Comparison of ENCODE assay signal across 8 cellular contexts in the genomic region with DNA sequence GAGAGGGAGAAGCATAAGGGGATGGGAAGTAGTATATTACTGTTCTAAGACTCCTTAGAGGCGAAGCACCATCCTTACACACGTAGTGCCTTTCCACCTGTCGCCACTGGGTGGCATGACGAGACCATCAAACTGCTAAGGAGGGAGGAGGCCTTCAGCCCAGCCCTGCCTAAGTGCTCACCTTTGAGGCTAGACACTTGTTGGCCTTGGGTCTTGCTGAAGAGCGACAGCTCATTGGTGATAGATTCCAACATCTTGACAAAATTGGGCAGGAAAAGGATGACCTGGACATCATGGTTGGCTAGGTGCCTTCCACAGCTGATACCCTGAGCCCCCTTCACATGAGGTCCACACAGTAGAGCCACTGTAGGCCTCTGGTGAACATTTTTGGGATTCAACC. TPM values are rescaled to one million over a fixed set of nuclear protein-coding genes. Genes with fewer than 3 reads are reported as not detected.
DNase-seq lines count a peak whose midpoint lies in the region; ATAC-seq and TF ChIP-seq lines count a peak whose summit lies in the region.

No MANE protein-coding gene starts in this region.

- peak; percentile 98 for TF ChIP-seq CTCF in choroid plexus epithelial cell (conservative IDR thresholded peaks at IDR 0.05; ENCODE audit: low read depth, low read length)

- H3K4me3 ChIP-seq in choroid plexus epithelial cell (ENCODE audit: low read depth, low read length) = no peak overlapping the region

- H3K27ac Mint-ChIP-seq in activated CD4-positive, alpha-beta T cell treated with anti-CD3 and anti-CD28 coated beads, Interleukin-2, amount 10 ng/mL, durations not matched to agents 24 days and 14 days = no peak overlapping the region

- ATAC-seq in GM18520 (IDR thresholded peaks at IDR 0.05; ENCODE audit: unreplicated experiment) = peak; percentile 43
- ATAC-seq in GM19467 (IDR thresholded peaks at IDR 0.05; ENCODE audit: unreplicated experiment) = no peak

- H3K4me1 Mint-ChIP-seq in activated CD4-positive, alpha-beta T cell treated with anti-CD3 and anti-CD28 coated beads, Interleukin-2, amount 10 ng/mL, durations not matched to agents 24 days and 14 days = no peaks in the 10 kb centered on the region

- intact Hi-C loops in activated CD4-positive, alpha-beta T cell treated with anti-CD3 and anti-CD28 coated beads, Interleukin-2, amount 10 ng/mL, durations not matched to agents 24 days and 14 days (cut with micrococcal nuclease) = loop anchor here (1.0 to 5.0 kb wide), 3 partner anchors 62 to 317 kb away; partner anchors contain the start of gene EDC3

- no peak overlapping the region for H3K4me3 Mint-ChIP-seq in activated CD4-positive, alpha-beta T cell treated with anti-CD3 and anti-CD28 coated beads, Interleukin-2, amount 10 ng/mL, durations not matched to agents 24 days and 14 days

- peaks cover 48% of the 10 kb centered on the region for H3K36me3 Mint-ChIP-seq in activated CD4-positive, alpha-beta T cell treated with anti-CD3 and anti-CD28 coated beads, Interleukin-2, amount 10 ng/mL, durations not matched to agents 24 days and 14 days (ENCODE audit: low read depth)

- H3K9me3 Mint-ChIP-seq in activated CD4-positive, alpha-beta T cell treated with anti-CD3 and anti-CD28 coated beads, Interleukin-2, amount 10 ng/mL, durations not matched to agents 24 days and 14 days = no peaks in the 10 kb centered on the region

- no peaks in the 10 kb centered on the region for H3K27me3 Mint-ChIP-seq in activated CD4-positive, alpha-beta T cell treated with anti-CD3 and anti-CD28 coated beads, Interleukin-2, amount 10 ng/mL, durations not matched to agents 24 days and 14 days

- DNase-seq in AG08396 (ENCODE audit: low spot score) (peak; percentile 72), NCI-H226 (peak; percentile 47), choroid plexus epithelial cell (ENCODE audit: low read depth) (peak; percentile 80), lung microvascular endothelial cell (ENCODE audit: low read depth in 2 of 2) (peak; percentile 77)
- DNase-seq in activated CD4-positive, alpha-beta T cell treated with anti-CD3 and anti-CD28 coated beads, Interleukin-2, amount 10 ng/mL, durations not matched to agents 24 days and 14 days = peak; percentile 93
- DNase-seq in stimulated activated CD8-positive, alpha-beta memory T cell treated with anti-CD3 and anti-CD28 coated beads, Interleukin-15, amount 100 ng/mL, for 24 hours (ENCODE audit: low read depth) = peak; percentile 29

RNA-seq across cellular contexts. Expression of gene CLK3, which starts 19.6 kb away (rescaled TPM):
- 112 and 113 TPM in 2 replicates for total RNA-seq in activated CD4-positive, alpha-beta T cell treated with anti-CD3 and anti-CD28 coated beads, Interleukin-2, amount 10 ng/mL, durations not matched to agents 24 days and 14 days
- 31.6 and 48.2 TPM in 2 replicates for total RNA-seq in lung microvascular endothelial cell

Comparison
In these comparisons a context has a peak if more than half of its experiments do, and no peak if none do; other contexts are left out.
1. DNase-seq: peak in every context shown above with its lines; median percentile 93 in activated CD4-positive, alpha-beta T cell treated with anti-CD3 and anti-CD28 coated beads, Interleukin-2, amount 10 ng/mL, durations not matched to agents 24 days and 14 days; 80 in choroid plexus epithelial cell; 77 in lung microvascular endothelial cell; 72 in AG08396; 47 in NCI-H226; 29 in stimulated activated CD8-positive, alpha-beta memory T cell treated with anti-CD3 and anti-CD28 coated beads, Interleukin-15, amount 100 ng/mL, for 24 hours.